26 cellular contexts compared by ENCODE assay signal in the genomic region with DNA sequence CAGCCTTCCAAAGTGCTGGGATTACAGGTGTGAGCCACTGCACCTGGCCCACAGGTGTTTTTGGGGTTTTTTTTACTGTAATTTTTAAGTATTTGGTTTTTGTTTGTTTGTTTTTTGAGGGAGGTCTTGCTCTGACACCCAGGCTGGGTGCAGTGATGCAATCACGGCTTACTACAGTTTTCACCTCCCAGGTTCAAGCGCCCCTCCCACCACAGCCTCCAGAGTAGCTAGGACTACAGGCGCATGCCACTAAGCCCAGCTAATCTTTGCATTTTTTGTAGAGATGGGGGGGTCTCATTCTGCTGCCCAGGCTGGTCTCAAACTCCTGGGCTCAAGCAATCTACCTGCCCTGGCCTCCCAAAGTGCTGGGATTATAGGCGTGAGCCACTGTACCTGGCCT. TPM values are rescaled to one million over a fixed set of nuclear protein-coding genes. Genes with fewer than 3 reads are reported as not detected.
A peak's percentile ranks its signal among the peaks of the same experiment; 100 is the strongest.
DNase-seq lines count a peak whose midpoint lies in the region; ATAC-seq and TF ChIP-seq lines count a peak whose summit lies in the region.
"Had no signal": no experiment of that assay in that cellular context is flagged by ENCODE, and none has a peak within 500 bp of the region (broad histone marks: within the 10 kb centered on the region; RNA-seq: fewer than 3 reads in every experiment).

No MANE protein-coding gene starts in this region.

- H3K27me3 Mint-ChIP-seq in GM23338 (ENCODE audit: insufficient read depth, low read depth, poor library complexity) = no peaks in the 10 kb centered on the region

- H3K9me3 ChIP-seq in IMR-90 (ENCODE audit: control insufficient read depth, insufficient read depth, low read length) (no peaks in the 10 kb centered on the region), RWPE2 (ENCODE audit: severe bottlenecking) (no peaks in the 10 kb centered on the region), hepatocyte (ENCODE audit: low read depth) (no peaks in the 10 kb centered on the region)
- H3K9me3 ChIP-seq: BLaER1, MG63 had no signal

- CTCF ChIA-PET in IMR-90 (lab: Yijun Ruan, JAX) = no interaction called here

- no TSS peak for BruUV-seq in IMR-90 (replicated peaks; lab: Mats Ljungman, UMichigan)

- H3K23ac ChIP-seq in IMR-90 (ENCODE audit: low read depth, low read length) = no peak overlapping the region

- H2BK5ac ChIP-seq in IMR-90 (ENCODE audit: low read depth, low read length, poor library complexity, severe bottlenecking) = no peak overlapping the region

- H3K4me1 ChIP-seq in IMR-90 (ENCODE audit: control insufficient read depth, insufficient read depth, low read length) (peaks cover 5% of the 10 kb centered on the region), RWPE2 (ENCODE audit: insufficient read depth, poor library complexity, severe bottlenecking) (peaks cover 9% of the 10 kb centered on the region), hepatocyte (ENCODE audit: insufficient read depth) (no peaks in the 10 kb centered on the region), rectal smooth muscle tissue (ENCODE audit: control insufficient read depth, insufficient read depth, low read length) (peaks cover 4% of the 10 kb centered on the region), GM23338 (ENCODE audit: insufficient read depth) (no peaks in the 10 kb centered on the region)

- H4K5ac ChIP-seq in IMR-90 (ENCODE audit: low read depth, low read length) = no peak overlapping the region

- ATAC-seq in IMR-90 (ENCODE audit: low read depth) (no peak), RWPE2 (ENCODE audit: low read depth) (no peak), GM23338 (no peak)

- TF ChIP-seq CTCF in IMR-90 (conservative IDR thresholded peaks at IDR 0.05; ENCODE audit: low read depth, low read length) = no peak
- no peak for TF ChIP-seq CTCF in RWPE2 (IDR thresholded peaks at IDR 0.05; ENCODE audit: poor library complexity, severe bottlenecking)
- TF ChIP-seq CTCF in hepatocyte (IDR thresholded peaks at IDR 0.05; ENCODE audit: poor library complexity) = no peak
- no peak for TF ChIP-seq CTCF in brain microvascular endothelial cell (IDR thresholded peaks at IDR 0.05; ENCODE audit: low read depth, low read length, missing control alignments)
- no peak for TF ChIP-seq CTCF in GM23338 (conservative IDR thresholded peaks at IDR 0.05; ENCODE audit: low read depth in 2 of 2)

- no peak overlapping the region for H4K91ac ChIP-seq in IMR-90 (ENCODE audit: insufficient read depth, low read depth, low read length)

- H3K4me3 Mint-ChIP-seq in GM23338 = no peak overlapping the region
- H3K4me3 Mint-ChIP-seq: CD4-positive, CD25-positive, alpha-beta regulatory T cell had no signal

- in situ Hi-C loops in IMR-90 (cut with MboI; ENCODE audit: low sequenced_read_pairs) (no loop called here), brain microvascular endothelial cell (cut with HindIII; ENCODE audit: low pct_ligation_motif_present, low sequenced_read_pairs) (no loop called here)

- H2BK120ac ChIP-seq in IMR-90 (ENCODE audit: low read depth, low read length) = no peak overlapping the region

- H2BK20ac ChIP-seq in IMR-90 (ENCODE audit: low read depth, low read length) = no peak overlapping the region

- no peaks in the 10 kb centered on the region for H3F3A ChIP-seq in GM23338 (replicated peaks; ENCODE audit: low read depth)

- dilution Hi-C loops in IMR-90 (cut with HindIII; ENCODE audit: low sequenced_read_pairs, unreplicated experiment) = no loop called here

- no peaks in the 10 kb centered on the region for H3K9me1 ChIP-seq in IMR-90 (ENCODE audit: insufficient read depth, low read length)

- H3K4me2 ChIP-seq in IMR-90 (ENCODE audit: low read depth, low read length) (no peak overlapping the region), hepatocyte (no peak overlapping the region), GM23338 (no peak overlapping the region)
- H3K4me2 ChIP-seq: BLaER1, PC-9 had no signal

- H3K27ac Mint-ChIP-seq in GM23338 = no peak overlapping the region
- H3K27ac Mint-ChIP-seq: CD4-positive, CD25-positive, alpha-beta regulatory T cell had no signal

- H3K79me2 ChIP-seq in hepatocyte = no peaks in the 10 kb centered on the region
- no peaks in the 10 kb centered on the region for H3K79me2 ChIP-seq in GM23338 (replicated peaks; ENCODE audit: insufficient read depth)

- TF ChIP-seq POLR2A in IMR-90 (IDR thresholded peaks at IDR 0.05; ENCODE audit: low read depth, low read length) = no peak

- H3K4me3 ChIP-seq in IMR-90 (ENCODE audit: insufficient read depth, low read depth, low read length) = no peak overlapping the region
- no peak overlapping the region for H3K4me3 ChIP-seq in RWPE2 (ENCODE audit: severe bottlenecking)
- H3K4me3 ChIP-seq in hepatocyte = no peak overlapping the region
- no peak overlapping the region for H3K4me3 ChIP-seq in rectal smooth muscle tissue (ENCODE audit: low read length)
- H3K4me3 ChIP-seq in brain microvascular endothelial cell (ENCODE audit: low read depth, low read length) = no peak overlapping the region
- no peak overlapping the region for H3K4me3 ChIP-seq in GM23338
- H3K4me3 ChIP-seq: BLaER1, GM23248, MG63, PC-9 had no signal

- no peaks in the 10 kb centered on the region for H3K4me1 Mint-ChIP-seq in GM23338

- no peak overlapping the region for H2AK9ac ChIP-seq in IMR-90 (replicated peaks; ENCODE audit: low read depth, low read length, poor library complexity)

- WGBS in IMR-90 (ENCODE audit: extremely low coverage in 2 of 2, insufficient read length in 1 of 2), 2 experiments = 60% methylated on average over 1 of the region's 4 CpGs; no CpG with 5 or more reads in 1 of the 2 experiments
- 67% methylated on average over 4 of the region's 4 CpGs for WGBS in hepatocyte (ENCODE audit: low lambda C conversion rate, missing lambda C conversion rate)

- no peaks in the 10 kb centered on the region for H3K36me3 Mint-ChIP-seq in GM23338 (ENCODE audit: low read depth)
- H3K36me3 Mint-ChIP-seq: CD4-positive, CD25-positive, alpha-beta regulatory T cell had no signal

- H3K27me3 ChIP-seq in IMR-90 (ENCODE audit: control insufficient read depth, insufficient read depth, low read length) = peaks cover 11% of the 10 kb centered on the region
- no peaks in the 10 kb centered on the region for H3K27me3 ChIP-seq in RWPE2 (ENCODE audit: insufficient read depth, poor library complexity, severe bottlenecking)
- H3K27me3 ChIP-seq in hepatocyte = no peaks in the 10 kb centered on the region
- no peaks in the 10 kb centered on the region for H3K27me3 ChIP-seq in rectal smooth muscle tissue (ENCODE audit: control insufficient read depth, insufficient read depth, low read length)
- H3K27me3 ChIP-seq in brain microvascular endothelial cell (replicated peaks) = no peaks in the 10 kb centered on the region
- H3K27me3 ChIP-seq in GM23338 (ENCODE audit: insufficient read depth) = no peaks in the 10 kb centered on the region
- H3K27me3 ChIP-seq: BLaER1, MG63 had no signal

- H3K79me1 ChIP-seq in IMR-90 (ENCODE audit: low read depth in 1 of 2, low read length in 2 of 2) = no peaks in the 10 kb centered on the region

- no peak overlapping the region for H3K27ac ChIP-seq in IMR-90 (ENCODE audit: insufficient read depth, low read length)
- peak overlapping the region; percentile 49 for H3K27ac ChIP-seq in RWPE2 (ENCODE audit: poor library complexity, severe bottlenecking)
- peak overlapping the region; percentile 35 for H3K27ac ChIP-seq in hepatocyte
- H3K27ac ChIP-seq in rectal smooth muscle tissue (ENCODE audit: low read depth, low read length) = peak overlapping the region; percentile 24
- H3K27ac ChIP-seq in brain microvascular endothelial cell = no peak overlapping the region
- no peak overlapping the region for H3K27ac ChIP-seq in GM23338 (ENCODE audit: low read depth)
- H3K27ac ChIP-seq: BLaER1, GM23248, PC-9 had no signal

- H3K56ac ChIP-seq in IMR-90 (ENCODE audit: extremely low read depth, insufficient read depth, low read length) = no peak overlapping the region

- H3K9ac ChIP-seq in IMR-90 (ENCODE audit: low read depth, low read length) (no peak overlapping the region), rectal smooth muscle tissue (ENCODE audit: low read length) (no peak overlapping the region)
- H3K9ac ChIP-seq: BLaER1, GM23248 had no signal

- H3K9me3 Mint-ChIP-seq in GM23338 = no peaks in the 10 kb centered on the region

- H2AFZ ChIP-seq in IMR-90 (replicated peaks; ENCODE audit: low read length, poor library complexity) = no peak overlapping the region
- no peak overlapping the region for H2AFZ ChIP-seq in hepatocyte
- no peak overlapping the region for H2AFZ ChIP-seq in GM23338
- H2AFZ ChIP-seq: GM23248, PC-9 had no signal

- H3K14ac ChIP-seq in IMR-90 (replicated peaks; ENCODE audit: low read depth, low read length) = no peak overlapping the region

- H3K18ac ChIP-seq in IMR-90 (ENCODE audit: low read depth, low read length) = no peak overlapping the region

- no peak overlapping the region for H3K4ac ChIP-seq in IMR-90 (ENCODE audit: low read depth, low read length)

- no peak overlapping the region for H2BK15ac ChIP-seq in IMR-90 (ENCODE audit: low read depth, low read length)

- H4K8ac ChIP-seq in IMR-90 (ENCODE audit: low read depth in 2 of 2, low read length in 2 of 2) = no peak overlapping the region

- no peak overlapping the region for H2AK5ac ChIP-seq in IMR-90 (ENCODE audit: low read depth, low read length)

- DNase-seq in IMR-90 (no peak), RWPE2 (ENCODE audit: low spot score) (no peak), hepatocyte (ENCODE audit: low spot score) (no peak), brain microvascular endothelial cell (no peak), occipital lobe (lab: John Stamatoyannopoulos, UW) (no peak), GM23338 (ENCODE audit: low spot score) (no peak)
- DNase-seq: CD4-positive, CD25-positive, alpha-beta regulatory T cell; DMS153; DND-41; NCI-H1105 treated with DMSO at 0.1 percent for 48 hours; NCI-H146; NCI-H1930; NCI-H2107; NCI-H526; NCI-H82; NK-92 treated with Interleukin-12 subunit alpha and Interleukin-12 subunit beta, amount 100 ng/mL, for 24 hours; PC-9; SHP77 had no signal

- POLR2A ChIA-PET in IMR-90 (lab: Charles Lee; ENCODE audit: unreplicated experiment) = no interaction called here

- intact Hi-C loops in IMR-90 (cut with micrococcal nuclease) = no loop called here

- no peaks in the 10 kb centered on the region for H3K9me2 ChIP-seq in hepatocyte (replicated peaks; ENCODE audit: insufficient read depth)
- no peaks in the 10 kb centered on the region for H3K9me2 ChIP-seq in GM23338 (ENCODE audit: insufficient read depth)

- H3K36me3 ChIP-seq in IMR-90 (ENCODE audit: control insufficient read depth, insufficient read depth, low read length) (no peaks in the 10 kb centered on the region), RWPE2 (ENCODE audit: low read depth) (no peaks in the 10 kb centered on the region), hepatocyte (replicated peaks; ENCODE audit: insufficient read depth, low read depth) (no peaks in the 10 kb centered on the region), rectal smooth muscle tissue (ENCODE audit: control insufficient read depth, insufficient read depth, low read length) (no peaks in the 10 kb centered on the region), brain microvascular endothelial cell (replicated peaks) (no peaks in the 10 kb centered on the region), GM23338 (ENCODE audit: insufficient read depth) (no peaks in the 10 kb centered on the region)
- H3K36me3 ChIP-seq: BLaER1, MG63 had no signal

- no peaks in the 10 kb centered on the region for H4K20me1 ChIP-seq in IMR-90 (ENCODE audit: insufficient read depth, low read length)
- no peaks in the 10 kb centered on the region for H4K20me1 ChIP-seq in hepatocyte (ENCODE audit: insufficient read depth, poor library complexity, severe bottlenecking)
- H4K20me1 ChIP-seq in GM23338 (replicated peaks; ENCODE audit: insufficient read depth) = no peaks in the 10 kb centered on the region
- H4K20me1 ChIP-seq: BLaER1 had no signal

- no peak for TF ChIP-seq RAD21 in IMR-90 (IDR thresholded peaks at IDR 0.05; ENCODE audit: low read length)

RNA-seq across cellular contexts. Expression of gene SLC11A1, which starts 7.3 kb away (rescaled TPM):
- total RNA-seq in IMR-90 (2012; rRNA removed) (under 0.01 TPM in 2 replicates), hepatocyte (0.60 and 0.72 TPM in 2 replicates), occipital lobe (1.7 TPM)
- polyA plus RNA-seq in IMR-90 (2012; rRNA removed) (0.03 and 0.07 TPM in 2 replicates), hepatocyte (0.74 and 1.2 TPM in 2 replicates), GM23338 (2016; fragmentation: Nextera tagmentation; extraction: Ambion mirVana) (0.16 and 0.31 TPM in 2 replicates)
- polyA plus RNA-seq in IMR-90 (2012; cell fraction: cytosol; rRNA removed) = 0.02 and 0.03 TPM in 2 replicates
- 0.06 and 0.07 TPM in 2 replicates for polyA plus RNA-seq in IMR-90 (2012; cell fraction: nucleus; rRNA removed; ENCODE audit: low replicate concordance)
- total RNA-seq in GM23338 (2014; rRNA removed; shearing (Covaris generic)) = 0.89 TPM in 1 of 2 replicates, not detected in the other
- total RNA-seq: GM23248, SK-MEL-5 had no signal
- polyA plus RNA-seq: AG04450 had no signal

RNA-seq across cellular contexts. Expression of gene CATIP, which starts 18.1 kb away (rescaled TPM):
- not detected in 2 replicates for total RNA-seq in IMR-90 (2012; rRNA removed)
- polyA plus RNA-seq in IMR-90 (2012; rRNA removed) = not detected in 2 replicates
- polyA plus RNA-seq in IMR-90 (2012; cell fraction: cytosol; rRNA removed) = not detected in 2 replicates
- not detected in 2 replicates for polyA plus RNA-seq in IMR-90 (2012; cell fraction: nucleus; rRNA removed; ENCODE audit: low replicate concordance)
- 0.33 TPM in 1 of 2 replicates, not detected in the other for total RNA-seq in hepatocyte
- polyA plus RNA-seq in hepatocyte = 0.39 and 0.70 TPM in 2 replicates
- total RNA-seq in occipital lobe = 0.31 TPM
- total RNA-seq in GM23338 (2014; rRNA removed; shearing (Covaris generic)) = not detected in 2 replicates
- 0.15 and 0.23 TPM in 2 replicates for polyA plus RNA-seq in GM23338 (2016; fragmentation: Nextera tagmentation; extraction: Ambion mirVana)
- total RNA-seq: CD4-positive, CD25-positive, alpha-beta regulatory T cell; GM23248; LHCN-M2; RPMI7951; SK-MEL-5 had no signal
- polyA plus RNA-seq: AG04450; CD4-positive, CD25-positive, alpha-beta regulatory T cell; GM23248 had no signal

RNA-seq across cellular contexts. Expression of gene CTDSP1, which starts 24.9 kb away (rescaled TPM):
- total RNA-seq in IMR-90 (2012; rRNA removed) = 17.5 and 19.7 TPM in 2 replicates
- polyA plus RNA-seq in IMR-90 (2012; rRNA removed) = 64.3 and 68.2 TPM in 2 replicates
- polyA plus RNA-seq in IMR-90 (2012; cell fraction: cytosol; rRNA removed) = 61.8 and 79.5 TPM in 2 replicates
- 64.2 and 103 TPM in 2 replicates for polyA plus RNA-seq in IMR-90 (2012; cell fraction: nucleus; rRNA removed; ENCODE audit: low replicate concordance)
- total RNA-seq in hepatocyte = 124 and 142 TPM in 2 replicates
- polyA plus RNA-seq in hepatocyte = 48.4 and 53.1 TPM in 2 replicates
- total RNA-seq in occipital lobe = 13.3 TPM
- total RNA-seq in GM23338 (2014; rRNA removed; shearing (Covaris generic)) = 14.8 and 21.8 TPM in 2 replicates
- 6.7 and 6.9 TPM in 2 replicates for polyA plus RNA-seq in GM23338 (2016; fragmentation: Nextera tagmentation; extraction: Ambion mirVana)

RNA-seq across cellular contexts. Expression of gene VIL1, which starts 44.1 kb away (rescaled TPM):
- total RNA-seq in IMR-90 (2012; rRNA removed) (not detected in 2 replicates), hepatocyte (218 and 261 TPM in 2 replicates), occipital lobe (not detected)
- polyA plus RNA-seq in IMR-90 (2012; rRNA removed) (not detected in 2 replicates), hepatocyte (151 and 160 TPM in 2 replicates), GM23338 (2016; fragmentation: Nextera tagmentation; extraction: Ambion mirVana) (2.3 and 3.5 TPM in 2 replicates)
- polyA plus RNA-seq in IMR-90 (2012; cell fraction: cytosol; rRNA removed) = not detected in 2 replicates
- not detected in 2 replicates for polyA plus RNA-seq in IMR-90 (2012; cell fraction: nucleus; rRNA removed; ENCODE audit: low replicate concordance)
- 5.9 and 9.2 TPM in 2 replicates for total RNA-seq in GM23338 (2014; rRNA removed; shearing (Covaris generic))
- total RNA-seq: GM23248, LHCN-M2, PC-9, RPMI7951 had no signal
- polyA plus RNA-seq: AG04450, GM23248 had no signal

Comparison
In these comparisons a context has a peak if more than half of its experiments do, and no peak if none do; other contexts are left out.
1. H3K27ac ChIP-seq: peak in RWPE2 (single experiment), hepatocyte (single experiment) and rectal smooth muscle tissue (single experiment); none in IMR-90 (single experiment), brain microvascular endothelial cell (single experiment) and GM23338 (single experiment).